ENCODE assay signal across 9 cellular contexts in genomic region chr12:120012067-120012621, GRCh38. TPM values are rescaled to one million over a fixed set of nuclear protein-coding genes. Genes with fewer than 3 reads are reported as not detected.
DNase-seq lines count a peak whose midpoint lies in the region; ATAC-seq and TF ChIP-seq lines count a peak whose summit lies in the region.
"Had no signal": no experiment of that assay in that cellular context is flagged by ENCODE, and none has a peak within 500 bp of the region (broad histone marks: within the 10 kb centered on the region; RNA-seq: fewer than 3 reads in every experiment).

No MANE protein-coding gene starts in this region.

- H3K9me3 Mint-ChIP-seq in T-helper 2 cell treated with Interferon-gamma antibody and Interleukin-4, amounts not matched to agents 5 μg/mL and 100 μg/mL, for 36 hours, result peaks cover 4% of the 10 kb centered on the region

- no peaks in the 10 kb centered on the region for H3K27me3 ChIP-seq in mammary epithelial cell (ENCODE audit: insufficient read depth, low read length)

- H3K4me3 ChIP-seq in mammary epithelial cell (replicated peaks in 1 of 3; ENCODE audit: insufficient read depth in 1 of 3, low read depth in 2 of 3, low read length in 3 of 3), result no peak overlapping the region

- dilution Hi-C loops in mammary epithelial cell (cut with HindIII; ENCODE audit: low sequenced_read_pairs), result no loop called here

- no peaks in the 10 kb centered on the region for H4K20me1 ChIP-seq in mammary epithelial cell (ENCODE audit: insufficient read depth, low read length)

- peaks cover 7% of the 10 kb centered on the region for H3K4me1 ChIP-seq in mammary epithelial cell (ENCODE audit: insufficient read depth, low read length)

- H3K27ac Mint-ChIP-seq in T-helper 2 cell treated with Interferon-gamma antibody and Interleukin-4, amounts not matched to agents 5 μg/mL and 100 μg/mL, for 36 hours, result peak overlapping the region; percentile 95

- H3K36me3 Mint-ChIP-seq in T-helper 2 cell treated with Interferon-gamma antibody and Interleukin-4, amounts not matched to agents 5 μg/mL and 100 μg/mL, for 36 hours (ENCODE audit: low read depth), result peaks cover 32% of the 10 kb centered on the region

- BruUV-seq in mammary epithelial cell (replicated peaks; lab: Mats Ljungman, UMichigan), result no TSS peak

- peak; percentile 49 for DNase-seq in NCI-H146 (lab: John Stamatoyannopoulos, UW)
- DNase-seq in NCI-H146 treated with DMSO at 0.1 percent for 48 hours (lab: John Stamatoyannopoulos, UW; ENCODE audit: unreplicated experiment), result no peak
- DNase-seq in T-helper 2 cell treated with Interferon-gamma antibody and Interleukin-4, amounts not matched to agents 5 μg/mL and 100 μg/mL, for 36 hours (ENCODE audit: low spot score), result peak; percentile 92
- DNase-seq in mammary epithelial cell, result peak; percentile 34
- peak; percentile 47 to 77 for DNase-seq in stimulated activated CD4-positive, alpha-beta T cell treated with anti-CD3 and anti-CD28 coated beads, Interleukin-1b, Interleukin-23, amount 100 ng/mL, for 4 hours (ENCODE audit: low read depth in 2 of 2)
- no peak for DNase-seq in HK-2 (ENCODE audit: unreplicated experiment)
- no peak for DNase-seq in omental fat pad (ENCODE audit: low spot score)

- no peak overlapping the region for H3K9ac ChIP-seq in mammary epithelial cell (ENCODE audit: insufficient read depth, low read length)

- in situ Hi-C loops in mammary epithelial cell (cut with MboI; ENCODE audit: low sequenced_read_pairs in 2 of 2), result no loop called here

- peaks cover 2% of the 10 kb centered on the region for H3K36me3 ChIP-seq in mammary epithelial cell (ENCODE audit: insufficient read depth, low read length)

- H3K4me3 Mint-ChIP-seq in T-helper 2 cell treated with Interferon-gamma antibody and Interleukin-4, amounts not matched to agents 5 μg/mL and 100 μg/mL, for 36 hours, result peak overlapping the region; percentile 82

- peak; percentile 79 for ATAC-seq in HG03064 (IDR thresholded peaks at IDR 0.05; ENCODE audit: low read depth, unreplicated experiment)
- ATAC-seq in omental fat pad (ENCODE audit: low FRiP score), result no peak

- H3K27me3 Mint-ChIP-seq in T-helper 2 cell treated with Interferon-gamma antibody and Interleukin-4, amounts not matched to agents 5 μg/mL and 100 μg/mL, for 36 hours (ENCODE audit: low read depth), result no peaks in the 10 kb centered on the region

- WGBS in mammary epithelial cell (ENCODE audit: low coverage, missing lambda C conversion rate), result 87% methylated on average over 10 of the region's 10 CpGs

- CTCF ChIA-PET in mammary epithelial cell (lab: Charles Lee; ENCODE audit: low non-redundant PET), result no interaction called here

- H2AFZ ChIP-seq in mammary epithelial cell (ENCODE audit: low read depth, low read length), result no peak overlapping the region

- H3K4me2 ChIP-seq in mammary epithelial cell (ENCODE audit: insufficient read depth, low read depth, low read length), result no peak overlapping the region

- peaks cover 71% of the 10 kb centered on the region for H3K4me1 Mint-ChIP-seq in T-helper 2 cell treated with Interferon-gamma antibody and Interleukin-4, amounts not matched to agents 5 μg/mL and 100 μg/mL, for 36 hours (ENCODE audit: low read depth)

- H3K9me3 ChIP-seq in mammary epithelial cell (replicated peaks; ENCODE audit: insufficient read depth, low read length), result no peaks in the 10 kb centered on the region

- intact Hi-C loops in mammary epithelial cell (cut with micrococcal nuclease), result no loop called here

- no peaks in the 10 kb centered on the region for H3K79me2 ChIP-seq in mammary epithelial cell (ENCODE audit: insufficient read depth, low read length)

- H3K27ac ChIP-seq in mammary epithelial cell (ENCODE audit: insufficient read depth, low read depth, low read length), result no peak overlapping the region

- TF ChIP-seq CTCF in mammary epithelial cell (conservative IDR thresholded peaks at IDR 0.05 in 1 of 2, IDR thresholded peaks at IDR 0.05 in 1 of 2; ENCODE audit: extremely low read depth in 1 of 2, insufficient read depth in 1 of 2, low read depth in 1 of 2, low read length in 2 of 2) (no peak), omental fat pad (IDR thresholded peaks at IDR 0.05) (no peak)

RNA-seq across cellular contexts. Expression of gene BICDL1, which starts 23.1 kb away (rescaled TPM):
- total RNA-seq in mammary epithelial cell (10 to 100 TPM; 10.7 to 14.8 TPM), omental fat pad (100 to 1,000 TPM in 1 of 4 donors, 10 to 100 TPM in 2, not detected in 1; 58.6 to 219 (median 61.6) TPM)
- 9.8 TPM for polyA plus RNA-seq in mammary epithelial cell
- 8.0 TPM for polyA minus RNA-seq in mammary epithelial cell
- polyA plus RNA-seq: AG04450 had no signal

Comparison
In these comparisons a context has a peak if more than half of its experiments do, and no peak if none do; other contexts are left out.
1. DNase-seq: peak in NCI-H146 (single experiment), T-helper 2 cell treated with Interferon-gamma antibody and Interleukin-4, amounts not matched to agents 5 μg/mL and 100 μg/mL, for 36 hours (single experiment), mammary epithelial cell (single experiment) and stimulated activated CD4-positive, alpha-beta T cell treated with anti-CD3 and anti-CD28 coated beads, Interleukin-1b, Interleukin-23, amount 100 ng/mL, for 4 hours (2 of 2); none in NCI-H146 treated with DMSO at 0.1 percent for 48 hours (single experiment), HK-2 (single experiment) and omental fat pad (single experiment).